9 cellular contexts compared by ENCODE assay signal in the genomic region with DNA sequence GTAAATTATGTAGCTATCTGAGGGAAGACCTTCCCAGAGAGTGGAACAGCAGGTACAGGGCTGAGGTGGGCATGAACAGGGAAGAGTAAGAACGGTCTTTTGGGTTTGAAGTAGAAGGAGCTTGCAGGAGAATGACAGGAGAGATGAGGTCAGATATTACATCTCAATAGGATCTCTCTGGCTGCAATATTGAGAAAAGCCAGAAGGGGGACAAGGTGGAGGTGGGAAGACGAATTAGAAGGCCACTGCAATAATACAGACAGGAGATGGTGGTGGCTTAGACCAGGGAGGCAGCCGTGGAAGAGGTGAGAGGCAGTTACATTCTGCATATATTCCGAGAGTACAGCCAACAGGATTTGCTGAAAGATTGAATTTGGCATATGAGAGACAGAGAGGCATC.
DNase-seq lines count a peak whose midpoint lies in the region; ATAC-seq and TF ChIP-seq lines count a peak whose summit lies in the region.
"Had no signal": no experiment of that assay in that cellular context is flagged by ENCODE, and none has a peak within 500 bp of the region (broad histone marks: within the 10 kb centered on the region; RNA-seq: fewer than 3 reads in every experiment).

No MANE protein-coding gene starts in this region.

- H3K4me3 Mint-ChIP-seq in brain: no peak overlapping the region
- H3K4me3 Mint-ChIP-seq: naive B cell had no signal

- TF ChIP-seq POLR2A in sigmoid colon (IDR thresholded peaks at IDR 0.05): no peak
- no peak for TF ChIP-seq POLR2A in tibial nerve (IDR thresholded peaks at IDR 0.05)

- no peaks in the 10 kb centered on the region for H3K27me3 Mint-ChIP-seq in brain

- DNase-seq in GM10248 (ENCODE audit: extremely low spot score) (peak; percentile 22), KBM-7 (peak; percentile 31), sigmoid colon (no peak), tibial nerve (ENCODE audit: low spot score in 2 of 2) (no peak), coronary artery (ENCODE audit: low spot score) (no peak)
- DNase-seq: naive B cell had no signal

- CTCF ChIA-PET in GM10248 (lab: Yijun Ruan, JAX): interaction anchor here (0.8 to 7.5 kb wide), 3 partner anchors 17 to 43 kb away, joined by 3 to 48 read pairs (median 4); no protein-coding TSS in a partner anchor

- no peaks in the 10 kb centered on the region for H3K27me3 ChIP-seq in sigmoid colon
- H3K27me3 ChIP-seq in tibial nerve: no peaks in the 10 kb centered on the region

- POLR2A ChIA-PET in GM10248 (lab: Yijun Ruan, JAX): no interaction called here

- in situ Hi-C loops in KBM-7 (cut with MboI; ENCODE audit: low pct_unique_long_range_greater_than_20kb, low sequenced_read_pairs): no loop called here

- peaks cover 0 to 8% (median 3%) of the 10 kb centered on the region in 5 experiments for H3K9me3 Mint-ChIP-seq in brain

- intact Hi-C loops in sigmoid colon (cut with DNase I): no loop called here

- no peaks in the 10 kb centered on the region for H3K4me1 ChIP-seq in sigmoid colon
- no peaks in the 10 kb centered on the region for H3K4me1 ChIP-seq in tibial nerve

- H3K4me3 ChIP-seq in sigmoid colon (no peak overlapping the region), tibial nerve (no peak overlapping the region), coronary artery (no peak overlapping the region)

- peak overlapping the region in 1 of 5 experiments; percentile 9 for H3K27ac Mint-ChIP-seq in brain
- H3K27ac Mint-ChIP-seq: naive B cell had no signal

- H3K9me3 ChIP-seq in sigmoid colon (no peaks in the 10 kb centered on the region), tibial nerve (peaks cover 0 to 9% (median 0%) of the 10 kb centered on the region in 4 donors)

- TF ChIP-seq CTCF in GM10248 (IDR thresholded peaks at IDR 0.05; ENCODE audit: control extremely low read depth, extremely low read depth, low read depth, missing control alignments) (peak; percentile 34), brain (conservative IDR thresholded peaks at IDR 0.05) (peak; percentile 9 to 46), sigmoid colon (IDR thresholded peaks at IDR 0.05) (no peak), tibial nerve (IDR thresholded peaks at IDR 0.05) (no peak), coronary artery (IDR thresholded peaks at IDR 0.05) (no peak)

- no peak for TF ChIP-seq EP300 in sigmoid colon (IDR thresholded peaks at IDR 0.05)
- no peak for TF ChIP-seq EP300 in tibial nerve (IDR thresholded peaks at IDR 0.05)

- ATAC-seq in GM21423 (IDR thresholded peaks at IDR 0.05; ENCODE audit: unreplicated experiment) (peak; percentile 88), HG03135 (IDR thresholded peaks at IDR 0.05; ENCODE audit: unreplicated experiment) (no peak)

- H3K27ac ChIP-seq in sigmoid colon (no peak overlapping the region), tibial nerve (no peak overlapping the region), coronary artery (no peak overlapping the region)

- H3K36me3 ChIP-seq in sigmoid colon (no peaks in the 10 kb centered on the region), tibial nerve (no peaks in the 10 kb centered on the region)

- peaks cover 10% of the 10 kb centered on the region for H3K36me3 Mint-ChIP-seq in brain

- peaks cover 8% of the 10 kb centered on the region for H3K4me1 Mint-ChIP-seq in brain
- H3K4me1 Mint-ChIP-seq: naive B cell had no signal

- 40 to 46% methylated on average over 4 of the region's 4 CpGs for WGBS in sigmoid colon, 2 donors
- WGBS in tibial nerve, 2 donors: 58 to 59% methylated on average over 4 of the region's 4 CpGs

Comparison
In these comparisons a context has a peak if more than half of its experiments do, and no peak if none do; other contexts are left out.
1. DNase-seq: peak in GM10248 (single experiment) and KBM-7 (single experiment); none in sigmoid colon (single experiment), tibial nerve (0 of 2) and coronary artery (single experiment).
2. CTCF ChIP-seq: peak in GM10248 (single experiment) and brain (2 of 2); none in sigmoid colon (0 of 4), tibial nerve (0 of 5) and coronary artery (single experiment).